23 cellular contexts compared by ENCODE assay signal in the genomic region with DNA sequence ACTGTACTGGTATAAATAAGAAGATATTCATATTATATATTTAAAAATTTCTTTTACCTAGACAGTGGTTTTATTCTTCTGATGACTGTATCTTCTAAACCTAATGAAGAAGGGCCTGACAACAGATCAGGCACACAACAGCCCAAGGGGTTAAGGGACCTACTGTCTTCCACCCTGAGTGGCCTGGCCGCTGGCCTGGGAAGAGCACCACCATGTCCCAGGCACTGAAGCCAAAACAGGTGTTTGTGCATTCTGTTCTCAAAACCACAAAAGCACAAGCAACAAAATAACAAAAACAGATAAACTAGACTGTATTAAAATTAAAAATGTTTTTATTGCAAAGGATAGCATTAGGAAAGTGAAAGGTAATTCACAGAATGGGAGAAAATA. TPM values are rescaled to one million over a fixed set of nuclear protein-coding genes. Genes with fewer than 3 reads are reported as not detected.
DNase-seq lines count a peak whose midpoint lies in the region; ATAC-seq, FAIRE-seq and TF ChIP-seq lines count a peak whose summit lies in the region.
"Had no signal": no experiment of that assay in that cellular context is flagged by ENCODE, and none has a peak within 500 bp of the region (broad histone marks: within the 10 kb centered on the region; RNA-seq: fewer than 3 reads in every experiment).

No MANE protein-coding gene starts in this region.

- H3K9me3 ChIP-seq in BLaER1 = no peaks in the 10 kb centered on the region; the same call in 1 of the 2 replicates
- H3K9me3 ChIP-seq in endothelial cell of umbilical vein (replicated peaks; ENCODE audit: control insufficient read depth, insufficient read depth, low read length) = no peaks in the 10 kb centered on the region
- H3K9me3 ChIP-seq: SK-N-SH had no signal

- no peaks in the 10 kb centered on the region for H3K9me1 ChIP-seq in endothelial cell of umbilical vein (replicated peaks; ENCODE audit: control insufficient read depth, extremely low read depth, insufficient read depth, low read length)

- BruUV-seq in endothelial cell of umbilical vein (replicated peaks; lab: Mats Ljungman, UMichigan) = no TSS peak

- H3K4me1 Mint-ChIP-seq in stimulated activated memory B cell treated with anti-CD40 and anti-IgM and Interleukin-4, amounts not matched to agents 10 μg/mL and 1 μg/mL and 100 μg/mL, for 72 hours = peaks cover 64% of the 10 kb centered on the region

- H3K4me1 ChIP-seq in BLaER1 (peaks cover 81% of the 10 kb centered on the region), endothelial cell of umbilical vein (ENCODE audit: control insufficient read depth, extremely low read depth, insufficient read depth, low read length) (peaks cover 32% of the 10 kb centered on the region)

- no peak overlapping the region for H3K9ac ChIP-seq in BLaER1
- H3K9ac ChIP-seq in endothelial cell of umbilical vein (replicated peaks; ENCODE audit: extremely low read depth, insufficient read depth, low read length) = peak overlapping the region; percentile 52
- H3K9ac ChIP-seq: SK-N-SH had no signal

- no peak for TF ChIP-seq POLR2A in endothelial cell of umbilical vein (IDR thresholded peaks at IDR 0.05; ENCODE audit: low read depth, low read length)

- intact Hi-C loops in endothelial cell of umbilical vein (cut with micrococcal nuclease) = loop anchor here (1.0 kb wide), 2 partner anchors 9 to 10 kb away; partner anchors contain the start of gene PECAM1

- H3K27me3 ChIP-seq in BLaER1 (no peaks in the 10 kb centered on the region), endothelial cell of umbilical vein (ENCODE audit: control insufficient read depth in 2 of 2, insufficient read depth in 2 of 2, low read length in 2 of 2) (no peaks in the 10 kb centered on the region)

- peak overlapping the region; percentile 93 for H3K27ac Mint-ChIP-seq in stimulated activated memory B cell treated with anti-CD40 and anti-IgM and Interleukin-4, amounts not matched to agents 10 μg/mL and 1 μg/mL and 100 μg/mL, for 72 hours
- H3K27ac Mint-ChIP-seq: H9 had no signal

- H2AFZ ChIP-seq in endothelial cell of umbilical vein (ENCODE audit: low read depth, low read length) = no peak overlapping the region

- H4K20me1 ChIP-seq in BLaER1 (no peaks in the 10 kb centered on the region), endothelial cell of umbilical vein (replicated peaks; ENCODE audit: control insufficient read depth, extremely low read depth, insufficient read depth, low read length) (no peaks in the 10 kb centered on the region)

- H3K9me3 Mint-ChIP-seq in stimulated activated memory B cell treated with anti-CD40 and anti-IgM and Interleukin-4, amounts not matched to agents 10 μg/mL and 1 μg/mL and 100 μg/mL, for 72 hours = no peaks in the 10 kb centered on the region
- H3K9me3 Mint-ChIP-seq: CD4-positive, CD25-positive, alpha-beta regulatory T cell had no signal

- TF ChIP-seq CTCF in RWPE1 (conservative IDR thresholded peaks at IDR 0.05; ENCODE audit: low read depth) (no peak), endothelial cell of umbilical vein (IDR thresholded peaks at IDR 0.05; ENCODE audit: extremely low read depth in 1 of 2, insufficient read depth in 1 of 2, low read depth in 1 of 2, low read length in 2 of 2) (no peak)

- H3K36me3 ChIP-seq in BLaER1 (no peaks in the 10 kb centered on the region), endothelial cell of umbilical vein (ENCODE audit: control insufficient read depth in 2 of 2, extremely low read depth in 1 of 2, insufficient read depth in 2 of 2, low read length in 2 of 2) (no peaks in the 10 kb centered on the region)

- FAIRE-seq in endothelial cell of umbilical vein (lab: Jason Lieb, UNC) = no peak
- FAIRE-seq: RCC 7860 had no signal

- H3K27me3 Mint-ChIP-seq in stimulated activated memory B cell treated with anti-CD40 and anti-IgM and Interleukin-4, amounts not matched to agents 10 μg/mL and 1 μg/mL and 100 μg/mL, for 72 hours = no peaks in the 10 kb centered on the region

- H3K4me3 ChIP-seq in BLaER1 = no peak overlapping the region
- H3K4me3 ChIP-seq in endothelial cell of umbilical vein (replicated peaks in 1 of 3; ENCODE audit: insufficient read depth in 1 of 3, low read depth in 1 of 3, low read length in 3 of 3) = no peak overlapping the region

- CTCF ChIA-PET in RWPE1 (lab: Yijun Ruan, JAX) = interaction anchor here (0.6 kb wide), 1 partner anchor 370 kb away, joined by 3 read pairs; no protein-coding TSS in a partner anchor
- CTCF ChIA-PET in endothelial cell of umbilical vein (lab: Charles Lee) = interaction anchor here (1.4 to 1.9 kb wide), 5 partner anchors 10 to 21 kb away, joined by 3 to 5 read pairs (median 4); no protein-coding TSS in a partner anchor

- H3K4me3 Mint-ChIP-seq in stimulated activated memory B cell treated with anti-CD40 and anti-IgM and Interleukin-4, amounts not matched to agents 10 μg/mL and 1 μg/mL and 100 μg/mL, for 72 hours = no peak overlapping the region
- H3K4me3 Mint-ChIP-seq: H9 had no signal

- ATAC-seq in stimulated activated memory B cell treated with anti-CD40 and anti-IgM and Interleukin-4, amounts not matched to agents 10 μg/mL and 1 μg/mL and 100 μg/mL, for 72 hours = no peak
- no peak for ATAC-seq in GM21360 (IDR thresholded peaks at IDR 0.05; ENCODE audit: unreplicated experiment)

- dilution Hi-C loops in endothelial cell of umbilical vein (cut with MboI; ENCODE audit: extremely low pct_ligation_motif_present, low sequenced_read_pairs) = loop anchor here (10.0 kb wide), 1 partner anchor 75 kb away; no protein-coding TSS in a partner anchor

- POLR2A ChIA-PET in RWPE1 (lab: Yijun Ruan, JAX; ENCODE audit: low non-redundant PET) (no interaction called here), endothelial cell of umbilical vein (lab: Charles Lee) (interaction anchor here (0.7 kb wide), 1 partner anchor 79 kb away, joined by 3 read pairs; no protein-coding TSS in a partner anchor)

- H3K27ac ChIP-seq in BLaER1 (peak overlapping the region; percentile 49; the same call in 1 of the 2 replicates), RWPE1 (peak overlapping the region; percentile 72), endothelial cell of umbilical vein (ENCODE audit: insufficient read depth, low read depth, low read length) (peak overlapping the region; percentile 81)
- H3K27ac ChIP-seq: HL-60 had no signal

- no peaks in the 10 kb centered on the region for H3K36me3 Mint-ChIP-seq in stimulated activated memory B cell treated with anti-CD40 and anti-IgM and Interleukin-4, amounts not matched to agents 10 μg/mL and 1 μg/mL and 100 μg/mL, for 72 hours
- H3K36me3 Mint-ChIP-seq: CD4-positive, CD25-positive, alpha-beta regulatory T cell had no signal

- H3K4me2 ChIP-seq in BLaER1 (peak overlapping the region; percentile 90), endothelial cell of umbilical vein (ENCODE audit: insufficient read depth, low read length) (peak overlapping the region; percentile 30)
- H3K4me2 ChIP-seq: SK-N-SH had no signal

- no peaks in the 10 kb centered on the region for H3K79me2 ChIP-seq in endothelial cell of umbilical vein (ENCODE audit: control insufficient read depth, insufficient read depth, low read length)

- DNase-seq in RWPE1 (ENCODE audit: low spot score) (no peak), endothelial cell of umbilical vein (ENCODE audit: low read depth, low spot score) (no peak), NCI-H524 (lab: John Stamatoyannopoulos, UW) (no peak), NCI-H1048 (lab: John Stamatoyannopoulos, UW) (no peak), RKO (ENCODE audit: low spot score) (no peak)
- DNase-seq: 8988T, EL, GF-D8, H9, KBM-7, NCI-H1105, NCI-H146, NCI-H2029, NCI-H510A treated with DMSO at 0.1 percent for 48 hours, NCI-H774, SHP77 treated with DMSO at 0.1 percent for 48 hours, SK-N-SH had no signal

TF ChIP-seq in endothelial cell of umbilical vein, 7 proteins besides CTCF, POLR2A, EP300 and RAD21:
- TF ChIP-seq JUN (IDR thresholded peaks at IDR 0.05; ENCODE audit: borderline replicate concordance, insufficient read depth, insufficient read length, low read depth) (no peak), GATA2 (IDR thresholded peaks at IDR 0.05; ENCODE audit: insufficient read depth, insufficient read length, low read depth, low read length) (no peak), FOS (IDR thresholded peaks at IDR 0.05; ENCODE audit: borderline replicate concordance, insufficient read depth, low read length) (no peak), MAX (IDR thresholded peaks at IDR 0.05; ENCODE audit: insufficient read depth, insufficient read length) (no peak), EZH2 (IDR thresholded peaks at IDR 0.05; ENCODE audit: borderline replicate concordance, low read depth, low read length, severe bottlenecking) (no peak), MYC (IDR thresholded peaks at IDR 0.05; ENCODE audit: low read depth, low read length) (no peak), POLR2AphosphoS5 (IDR thresholded peaks at IDR 0.05; ENCODE audit: insufficient read depth, low read depth, low read length) (no peak)

RNA-seq across cellular contexts. Expression of gene PECAM1, which starts 9.1 kb away (rescaled TPM):
- 1,037 and 1,131 TPM in 2 replicates for total RNA-seq in endothelial cell of umbilical vein
- polyA plus RNA-seq in endothelial cell of umbilical vein = 621 and 832 TPM in 2 replicates
- 493 and 552 TPM in 2 replicates for polyA plus RNA-seq in endothelial cell of umbilical vein (2011; cell fraction: cytosol; rRNA removed)
- 383 and 504 TPM in 2 replicates for polyA plus RNA-seq in endothelial cell of umbilical vein (2011; cell fraction: nucleus; rRNA removed)
- 893 and 1,063 TPM in 2 replicates for polyA plus RNA-seq in endothelial cell of umbilical vein (2012)
- 4,612 and 5,290 TPM in 2 replicates for polyA minus RNA-seq in endothelial cell of umbilical vein
- polyA minus RNA-seq in endothelial cell of umbilical vein (2011; cell fraction: cytosol; rRNA and poly(A)+ RNA removed) = not detected
- polyA minus RNA-seq in endothelial cell of umbilical vein (2011; cell fraction: nucleus; rRNA and poly(A)+ RNA removed) = 645 and 1,088 TPM in 2 replicates

RNA-seq across cellular contexts. Expression of gene MILR1, which starts 49.2 kb away (rescaled TPM):
- total RNA-seq in endothelial cell of umbilical vein = 1.2 and 1.6 TPM in 2 replicates
- polyA plus RNA-seq in endothelial cell of umbilical vein = 17.8 and 21.6 TPM in 2 replicates
- polyA plus RNA-seq in endothelial cell of umbilical vein (2011; cell fraction: cytosol; rRNA removed) = 16.8 and 17.6 TPM in 2 replicates
- 35.9 and 55.9 TPM in 2 replicates for polyA plus RNA-seq in endothelial cell of umbilical vein (2011; cell fraction: nucleus; rRNA removed)
- 7.9 and 12.4 TPM in 2 replicates for polyA plus RNA-seq in endothelial cell of umbilical vein (2012)
- 9.2 and 17.9 TPM in 2 replicates for polyA minus RNA-seq in endothelial cell of umbilical vein
- polyA minus RNA-seq in endothelial cell of umbilical vein (2011; cell fraction: cytosol; rRNA and poly(A)+ RNA removed) = not detected
- 14.8 and 23.2 TPM in 2 replicates for polyA minus RNA-seq in endothelial cell of umbilical vein (2011; cell fraction: nucleus; rRNA and poly(A)+ RNA removed)
- total RNA-seq: H9 had no signal
- polyA plus RNA-seq: CD4-positive, CD25-positive, alpha-beta regulatory T cell had no signal
